ENCODE assay signal across 9 cellular contexts in the genomic region with DNA sequence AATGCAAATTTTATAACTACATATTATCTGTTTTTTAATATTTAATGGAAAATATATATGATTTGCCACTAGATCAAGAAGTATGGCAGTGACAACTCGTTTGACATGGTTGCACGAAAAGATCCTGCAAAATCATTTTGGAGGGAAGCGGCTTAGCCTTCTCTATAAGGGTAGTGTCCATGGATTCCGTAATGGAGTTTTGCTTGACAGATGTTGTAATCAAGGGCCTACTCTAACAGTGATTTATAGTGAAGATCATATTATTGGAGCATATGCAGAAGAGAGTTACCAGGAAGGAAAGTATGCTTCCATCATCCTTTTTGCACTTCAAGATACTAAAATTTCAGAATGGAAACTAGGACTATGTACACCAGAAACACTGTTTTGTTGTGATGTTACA. TPM values are rescaled to one million over a fixed set of nuclear protein-coding genes. Genes with fewer than 3 reads are reported as not detected.
DNase-seq lines count a peak whose midpoint lies in the region; ATAC-seq, FAIRE-seq and TF ChIP-seq lines count a peak whose summit lies in the region.
"Had no signal": no experiment of that assay in that cellular context is flagged by ENCODE, and none has a peak within 500 bp of the region (broad histone marks: within the 10 kb centered on the region; RNA-seq: fewer than 3 reads in every experiment).

No MANE protein-coding gene starts in this region.

- H3K9me3 Mint-ChIP-seq in CD4-positive, alpha-beta T cell: peaks cover 2% of the 10 kb centered on the region
- H3K9me3 Mint-ChIP-seq in natural killer cell treated with Interleukin-12 subunit alpha and Interleukin-12 subunit beta and Interleukin-15 and Interleukin-18, amount 100 ng/mL, for 72 hours: peaks cover 9% of the 10 kb centered on the region

- ATAC-seq in CD4-positive, alpha-beta T cell (ENCODE audit: poor library complexity): no peak
- ATAC-seq in HG03354 (IDR thresholded peaks at IDR 0.05; ENCODE audit: poor library complexity, severe bottlenecking, unreplicated experiment) (peak; percentile 26), HG02571 (IDR thresholded peaks at IDR 0.05; ENCODE audit: unreplicated experiment) (no peak), HG03571 (IDR thresholded peaks at IDR 0.05; ENCODE audit: unreplicated experiment) (no peak)
- ATAC-seq in natural killer cell treated with Interleukin-12 subunit alpha and Interleukin-12 subunit beta and Interleukin-15 and Interleukin-18, amount 100 ng/mL, for 72 hours: no peak

- H3K36me3 ChIP-seq in breast epithelium: no peaks in the 10 kb centered on the region

- DNase-seq in CD4-positive, alpha-beta T cell: no peak
- no peak for DNase-seq in breast epithelium (ENCODE audit: low spot score in 2 of 2)
- no peak for DNase-seq in natural killer cell treated with Interleukin-12 subunit alpha and Interleukin-12 subunit beta and Interleukin-15 and Interleukin-18, amount 100 ng/mL, for 72 hours (ENCODE audit: low spot score)
- no peak for DNase-seq in NCI-H1417 treated with DMSO at 0.1 percent for 48 hours (lab: John Stamatoyannopoulos, UW)
- no peak for DNase-seq in frontal cortex (ENCODE audit: low spot score in 2 of 2)
- DNase-seq: SHP77 treated with DMSO at 0.1 percent for 48 hours had no signal

- peak overlapping the region; percentile 40 to 48 (median 47) for H3K4me3 ChIP-seq in breast epithelium

- TF ChIP-seq POLR2A in breast epithelium (IDR thresholded peaks at IDR 0.05): no peak

- no peak for FAIRE-seq in frontal cortex (lab: Jason Lieb, UNC)

- peaks cover 0 to 4% of the 10 kb centered on the region in 2 donors for H3K4me1 ChIP-seq in breast epithelium

- no peaks in the 10 kb centered on the region for H3K27me3 ChIP-seq in CD4-positive, alpha-beta T cell (ENCODE audit: control insufficient read depth, insufficient read depth, low read length)
- H3K27me3 ChIP-seq in breast epithelium: no peaks in the 10 kb centered on the region

- peak overlapping the region; percentile 80 for H3K27ac Mint-ChIP-seq in CD4-positive, alpha-beta T cell
- H3K27ac Mint-ChIP-seq in natural killer cell treated with Interleukin-12 subunit alpha and Interleukin-12 subunit beta and Interleukin-15 and Interleukin-18, amount 100 ng/mL, for 72 hours: peak overlapping the region; percentile 70 to 86

- no peaks in the 10 kb centered on the region for H3K27me3 Mint-ChIP-seq in CD4-positive, alpha-beta T cell
- H3K27me3 Mint-ChIP-seq in natural killer cell treated with Interleukin-12 subunit alpha and Interleukin-12 subunit beta and Interleukin-15 and Interleukin-18, amount 100 ng/mL, for 72 hours: no peaks in the 10 kb centered on the region

- CTCF ChIA-PET in CD4-positive, alpha-beta T cell (lab: Charles Lee): interaction anchor here (0.6 to 1.9 kb wide), 2 partner anchors 33 to 1171 kb away, joined by 4 to 8 read pairs; no protein-coding TSS in a partner anchor

- intact Hi-C loops in CD4-positive, alpha-beta T cell (cut with DNase I, micrococcal nuclease): loop anchor here (2.0 kb wide), 1 partner anchor 33 kb away; no protein-coding TSS in a partner anchor
- intact Hi-C loops in breast epithelium (cut with DNase I; ENCODE audit: low total_unique reads): no loop called here

- POLR2A ChIA-PET in CD4-positive, alpha-beta T cell (lab: Charles Lee): interaction anchor here (0.7 to 1.6 kb wide), 15 partner anchors 8 to 672 kb away, joined by 3 to 29 read pairs (median 4); partner anchors contain the start of genes DNAJB4, FUBP1 and IFI44L

- H3K9me3 ChIP-seq in CD4-positive, alpha-beta T cell (ENCODE audit: control insufficient read depth, low read length): no peaks in the 10 kb centered on the region
- no peaks in the 10 kb centered on the region for H3K9me3 ChIP-seq in breast epithelium

- peaks cover 80% of the 10 kb centered on the region for H3K4me1 Mint-ChIP-seq in CD4-positive, alpha-beta T cell (ENCODE audit: low read depth)
- H3K4me1 Mint-ChIP-seq in natural killer cell treated with Interleukin-12 subunit alpha and Interleukin-12 subunit beta and Interleukin-15 and Interleukin-18, amount 100 ng/mL, for 72 hours (ENCODE audit: low read depth in 2 of 2): peaks cover 50 to 60% of the 10 kb centered on the region in 2 donors

- peak overlapping the region; percentile 92 for H3K4me3 Mint-ChIP-seq in CD4-positive, alpha-beta T cell
- H3K4me3 Mint-ChIP-seq in natural killer cell treated with Interleukin-12 subunit alpha and Interleukin-12 subunit beta and Interleukin-15 and Interleukin-18, amount 100 ng/mL, for 72 hours: peak overlapping the region; percentile 84

- H3K27ac ChIP-seq in CD4-positive, alpha-beta T cell (ENCODE audit: low read depth, low read length): peak overlapping the region; percentile 21
- peak overlapping the region; percentile 33 to 50 for H3K27ac ChIP-seq in breast epithelium

- H3K36me3 Mint-ChIP-seq in CD4-positive, alpha-beta T cell (ENCODE audit: low read depth): peaks cover 38% of the 10 kb centered on the region
- H3K36me3 Mint-ChIP-seq in natural killer cell treated with Interleukin-12 subunit alpha and Interleukin-12 subunit beta and Interleukin-15 and Interleukin-18, amount 100 ng/mL, for 72 hours: peaks cover 19% of the 10 kb centered on the region

- TF ChIP-seq CTCF in CD4-positive, alpha-beta T cell (IDR thresholded peaks at IDR 0.05): no peak
- no peak for TF ChIP-seq CTCF in breast epithelium (IDR thresholded peaks at IDR 0.05)

RNA-seq across cellular contexts. Expression of gene IFI44, which starts 0.5 kb away (rescaled TPM):
- 10 to 100 TPM; 67.4 to 70.0 TPM for total RNA-seq in CD4-positive, alpha-beta T cell
- total RNA-seq in breast epithelium (10 to 100 TPM; 20.0 to 25.3 (median 24.0) TPM), frontal cortex (34.2 TPM)
- total RNA-seq in natural killer cell treated with Interleukin-12 subunit alpha and Interleukin-12 subunit beta and Interleukin-15 and Interleukin-18, amount 100 ng/mL, for 72 hours: 10 to 100 TPM; 10.0 to 13.5 TPM

RNA-seq across cellular contexts. Expression of gene IFI44L, which starts 29.9 kb away (rescaled TPM):
- 10 to 100 TPM; 19.5 to 23.9 TPM for total RNA-seq in CD4-positive, alpha-beta T cell
- total RNA-seq in breast epithelium: 10 to 100 TPM in 1 of 3 donors, 1 to 10 TPM in 2; 4.3 to 13.4 (median 7.8) TPM
- total RNA-seq in natural killer cell treated with Interleukin-12 subunit alpha and Interleukin-12 subunit beta and Interleukin-15 and Interleukin-18, amount 100 ng/mL, for 72 hours: 1 to 10 TPM; 1.4 to 3.8 TPM
- total RNA-seq in frontal cortex: 7.3 TPM
